18 cellular contexts compared by ENCODE assay signal in the genomic region with DNA sequence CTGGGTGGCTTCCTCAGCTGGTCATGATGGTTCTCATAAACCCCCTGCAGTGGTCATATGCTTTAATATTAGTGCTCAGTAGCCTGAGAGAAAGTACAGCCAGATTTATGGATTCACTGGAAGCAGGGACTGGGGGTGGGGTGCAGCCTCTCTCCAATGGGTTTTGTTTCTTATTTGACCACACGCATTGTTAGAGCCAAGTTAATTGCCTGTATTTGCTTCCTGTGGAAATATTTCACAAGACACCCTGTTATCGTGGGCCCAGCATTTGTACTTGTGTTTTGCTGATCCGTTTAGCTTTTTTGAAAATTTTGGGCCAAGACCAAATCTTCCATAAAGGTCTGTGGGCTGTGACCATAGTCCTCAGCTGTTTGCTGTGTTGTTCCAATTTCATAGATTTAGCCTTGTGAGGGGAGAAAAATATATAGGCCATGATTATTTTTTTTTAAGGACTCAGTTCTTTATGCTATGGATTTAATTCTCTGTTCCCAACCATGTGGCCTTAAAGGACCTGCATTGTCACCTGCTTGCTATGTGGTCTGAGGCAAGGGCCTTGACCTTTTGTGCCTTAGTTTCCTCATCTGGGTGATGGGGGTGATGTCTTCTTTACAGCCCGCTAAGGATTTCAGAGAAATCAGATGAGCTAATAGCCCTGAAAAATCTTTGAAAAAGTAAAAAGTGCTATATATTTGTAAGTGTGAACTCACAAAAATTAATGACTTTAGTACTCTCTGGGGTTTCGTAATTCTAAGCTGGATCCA.
DNase-seq lines count a peak whose midpoint lies in the region.
"Had no signal": no experiment of that assay in that cellular context is flagged by ENCODE, and none has a peak within 500 bp of the region (broad histone marks: within the 10 kb centered on the region; RNA-seq: fewer than 3 reads in every experiment).

No MANE protein-coding gene starts in this region.

- no peak overlapping the region for H3K27ac ChIP-seq in BLaER1
- H3K27ac ChIP-seq: parathyroid adenoma, thoracic aorta, WERI-Rb-1 had no signal

- H3K27me3 ChIP-seq in BLaER1 = no peaks in the 10 kb centered on the region

- DNase-seq in LHCN-M2 (ENCODE audit: low read depth) (peak; percentile 55), dermis blood vessel endothelial cell (peak; percentile 78), mucosa of gallbladder (ENCODE audit: low spot score) (peak; percentile 21), NCI-H748 (lab: John Stamatoyannopoulos, UW; ENCODE audit: unreplicated experiment) (no peak), NCI-H2227 treated with DMSO at 0.1 percent for 48 hours (lab: John Stamatoyannopoulos, UW) (no peak), NCI-H1092 treated with DMSO at 0.1 percent for 48 hours (lab: John Stamatoyannopoulos, UW) (no peak)
- DNase-seq: activated CD4-positive, alpha-beta memory T cell treated with anti-CD3 and anti-CD28 coated beads for 36 hours; activated T-cell treated with anti-CD3 and anti-CD28 coated beads, Interleukin-2, amount 50 U/mL, for 72 hours; cerebellar nuclear complex; endodermal cell; NCI-H1048; NCI-H2081 treated with DMSO at 0.1 percent for 48 hours; NCI-H526 treated with DMSO at 0.1 percent for 48 hours; SW 1271; WERI-Rb-1 had no signal

- no peaks in the 10 kb centered on the region for H4K20me1 ChIP-seq in BLaER1

- peak overlapping the region; percentile 45 for H3K4me2 ChIP-seq in BLaER1

- H3K36me3 ChIP-seq in BLaER1 = no peaks in the 10 kb centered on the region
- H3K36me3 ChIP-seq: thoracic aorta, WERI-Rb-1 had no signal

- H3K4me1 ChIP-seq in BLaER1 = peaks cover 38% of the 10 kb centered on the region

- no peak overlapping the region for H3K4me3 ChIP-seq in BLaER1
- H3K4me3 ChIP-seq: thoracic aorta had no signal

- H3K9me3 ChIP-seq in BLaER1 = peaks cover 16% of the 10 kb centered on the region
- H3K9me3 ChIP-seq: thoracic aorta had no signal

- H3K9ac ChIP-seq in BLaER1 = no peak overlapping the region
- H3K9ac ChIP-seq: parathyroid adenoma had no signal

Comparison
In these comparisons a context has a peak if more than half of its experiments do, and no peak if none do; other contexts are left out.
1. DNase-seq: peak in LHCN-M2 (single experiment), dermis blood vessel endothelial cell (single experiment) and mucosa of gallbladder (single experiment); none in NCI-H748 (single experiment), NCI-H2227 treated with DMSO at 0.1 percent for 48 hours (single experiment) and NCI-H1092 treated with DMSO at 0.1 percent for 48 hours (single experiment).